In genomic region chr10:120634629-120635028, GRCh38 we compare ENCODE assay signal across 1 cellular context.
TF ChIP-seq lines count a peak whose summit lies in the region.

No MANE protein-coding gene starts in this region.

TF ChIP-seq in WTC11, 78 proteins besides CTCF, POLR2A, EP300 and RAD21 (continued from another document):
- TF ChIP-seq ARID4B (CRISPR knock-in tag; IDR thresholded peaks at IDR 0.05; ENCODE audit: borderline replicate concordance) (no peak), CBFB (CRISPR knock-in tag; IDR thresholded peaks at IDR 0.05; ENCODE audit: low read depth) (no peak), FOXK1 (CRISPR knock-in tag; IDR thresholded peaks at IDR 0.05) (no peak), ZNF281 (CRISPR knock-in tag; IDR thresholded peaks at IDR 0.05) (no peak), ZNF232 (CRISPR knock-in tag; IDR thresholded peaks at IDR 0.05) (no peak), ATF6 (CRISPR knock-in tag; IDR thresholded peaks at IDR 0.05) (no peak), EMX1 (CRISPR knock-in tag; IDR thresholded peaks at IDR 0.05) (no peak), JUN (CRISPR knock-in tag; IDR thresholded peaks at IDR 0.05) (no peak), PRRX2 (CRISPR knock-in tag; IDR thresholded peaks at IDR 0.05) (no peak), ZBTB43 (CRISPR knock-in tag; IDR thresholded peaks at IDR 0.05) (no peak), SP1 (CRISPR knock-in tag; conservative IDR thresholded peaks at IDR 0.05) (no peak), IRF2 (CRISPR knock-in tag; IDR thresholded peaks at IDR 0.05; ENCODE audit: borderline replicate concordance, low read depth) (no peak)
